In the genomic region with DNA sequence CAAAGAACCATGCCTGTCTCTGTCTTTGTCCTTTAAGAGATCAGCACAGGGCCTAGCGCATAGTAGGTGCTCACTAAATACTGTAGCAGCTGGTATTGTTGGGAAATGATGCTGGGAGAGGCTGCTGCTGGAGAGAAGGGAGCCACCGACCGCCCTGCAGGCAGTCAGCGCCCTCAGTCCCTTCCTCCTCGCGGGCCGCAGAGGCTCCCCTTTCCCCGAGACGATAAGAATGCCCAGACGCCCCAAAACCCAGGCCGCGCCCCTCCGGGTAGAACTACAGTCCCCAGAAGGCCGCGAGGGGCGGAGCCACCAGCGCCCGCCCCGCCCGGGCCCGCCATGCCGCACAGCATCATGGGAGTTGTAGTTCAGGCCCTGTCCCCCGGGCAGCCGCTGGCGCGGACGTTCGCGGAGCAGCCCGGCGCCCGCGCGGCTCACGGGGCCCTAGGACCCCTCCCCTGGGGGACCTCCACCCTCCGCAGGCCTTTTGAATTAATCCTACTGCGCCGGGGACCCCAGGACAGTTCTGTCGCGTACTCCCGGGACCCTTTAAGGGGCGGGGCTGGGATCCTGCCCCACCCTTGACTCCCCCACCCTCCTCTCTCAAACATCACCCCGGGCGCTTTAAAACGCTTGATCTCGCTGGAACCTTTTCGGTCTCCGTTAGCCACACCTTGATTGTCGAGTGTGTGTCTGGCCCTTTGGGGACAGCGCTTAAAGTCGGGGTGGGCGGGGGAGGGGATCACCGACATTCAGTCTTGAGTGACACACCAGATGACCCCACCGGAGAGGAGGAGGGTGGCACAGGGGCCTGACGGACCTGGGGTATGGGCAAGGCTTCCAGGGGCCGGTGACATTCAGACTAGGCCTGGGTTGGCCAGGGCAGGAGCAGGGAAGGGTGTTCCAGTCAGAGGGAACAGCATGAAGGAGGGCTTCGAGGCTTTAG, we compare ENCODE assay signal across 8 cellular contexts. TPM values are rescaled to one million over a fixed set of nuclear protein-coding genes. Genes with fewer than 3 reads are reported as not detected.
DNase-seq lines count a peak whose midpoint lies in the region; ATAC-seq and TF ChIP-seq lines count a peak whose summit lies in the region.

No MANE protein-coding gene starts in this region.

- H3K27ac ChIP-seq in layer of hippocampus (ENCODE audit: low read depth, low read length): peak overlapping the region; percentile 92

- peak; percentile 80 for ATAC-seq in HG02759 (IDR thresholded peaks at IDR 0.05; ENCODE audit: unreplicated experiment)

- no peak for TF ChIP-seq CTCF in GM12864 (IDR thresholded peaks at IDR 0.05; ENCODE audit: low read depth, low read length, missing control alignments)

- peak; percentile 24 for DNase-seq in GM12864 (ENCODE audit: low read depth)
- peak; percentile 74 for DNase-seq in NCI-H2171 (lab: John Stamatoyannopoulos, UW)
- DNase-seq in activated CD4-positive, alpha-beta T cell treated with anti-CD3 and anti-CD28 coated beads for 24 hours (ENCODE audit: low read depth in 2 of 2): peak; percentile 85 to 86
- DNase-seq in cerebellum (ENCODE audit: low spot score): peak; percentile 95
- DNase-seq in stimulated activated CD4-positive, alpha-beta T cell treated with anti-CD3 and anti-CD28 coated beads, Interleukin-15, amount 100 ng/mL, for 48 hours (ENCODE audit: low read depth in 2 of 2): peak; percentile 81 to 91
- DNase-seq in NCI-H1048 (lab: John Stamatoyannopoulos, UW): no peak

- H3K4me3 ChIP-seq in GM12864 (ENCODE audit: low read depth, low read length): peak overlapping the region; percentile 48

- H3K27me3 ChIP-seq in layer of hippocampus (ENCODE audit: control insufficient read depth, insufficient read depth, low read length): no peaks in the 10 kb centered on the region

RNA-seq across cellular contexts. Expression of gene IER5L, which starts 24.8 kb away (rescaled TPM):
- 9.1 TPM for total RNA-seq in cerebellum
